Comparison of ENCODE assay signal across 1 cellular context in the genomic region with DNA sequence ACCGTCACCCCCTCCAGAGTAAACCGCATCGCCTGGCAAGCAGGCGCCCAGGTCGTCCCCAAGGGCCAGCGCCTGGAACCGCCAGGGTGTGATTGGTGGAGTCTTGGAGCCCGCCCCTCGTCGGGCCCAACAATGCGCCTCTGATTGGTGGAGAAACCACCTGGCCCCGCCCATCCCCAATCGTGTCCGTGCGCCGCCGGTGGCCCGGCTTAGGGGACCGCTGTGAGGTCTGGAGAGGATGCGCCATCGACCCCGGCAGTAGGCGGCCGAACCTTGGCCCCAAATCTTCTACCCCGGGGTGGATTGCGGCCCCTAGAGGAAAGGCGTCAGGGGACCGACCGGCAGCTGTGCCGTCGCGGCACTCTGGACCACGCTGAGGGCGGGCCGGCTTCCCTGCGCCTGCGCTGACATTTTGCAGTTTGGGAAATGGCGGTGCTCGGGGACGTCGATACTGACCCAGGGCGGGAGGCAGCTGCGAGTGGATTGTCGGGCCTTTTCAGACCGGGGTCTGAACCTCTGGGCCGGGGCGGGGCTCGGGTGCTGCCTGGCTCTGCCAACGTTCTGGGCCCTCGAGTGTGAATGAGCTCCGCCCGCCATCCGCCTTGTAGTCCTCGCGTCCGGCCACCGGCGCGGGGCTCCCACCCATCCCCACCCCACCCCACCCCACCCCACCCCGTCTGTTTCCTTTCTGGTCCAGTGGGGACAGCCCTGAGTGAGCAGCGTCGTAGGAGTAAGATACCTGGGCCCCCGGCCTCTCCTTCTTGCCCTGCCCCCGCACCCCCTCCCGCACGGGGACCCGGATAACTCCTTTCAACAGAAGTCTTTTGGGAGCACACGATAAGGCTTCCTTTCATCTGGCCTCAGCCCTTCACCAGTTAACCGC.
TF ChIP-seq lines count a peak whose summit lies in the region.

No MANE protein-coding gene starts in this region.

TF ChIP-seq in H1, 55 proteins besides CTCF, POLR2A, EP300 and RAD21:
- TF ChIP-seq CEBPB (IDR thresholded peaks at IDR 0.05; ENCODE audit: low read depth, low read length) (peak; percentile 19; the same call in 1 of the 2 replicates), POLR2AphosphoS5 (IDR thresholded peaks at IDR 0.05; ENCODE audit: low read depth, low read length) (peak; percentile 95), SP2 (IDR thresholded peaks at IDR 0.05; ENCODE audit: low read length) (peak; percentile 16; the same call in 1 of the 2 replicates), CHD2 (IDR thresholded peaks at IDR 0.05; ENCODE audit: low read length) (peak; percentile 36), KDM4A (IDR thresholded peaks at IDR 0.05; ENCODE audit: low read depth, low read length, severe bottlenecking) (peak; percentile 75), ZNF274 (IDR thresholded peaks at IDR 0.05; ENCODE audit: borderline replicate concordance, extremely low read depth, low read length) (no peak), MAX (IDR thresholded peaks at IDR 0.05) (peak; percentile 57; the same call in 1 of the 2 replicates), SP4 (IDR thresholded peaks at IDR 0.05; ENCODE audit: low read length) (no peak; the same call in 1 of the 2 replicates), TAF1 (IDR thresholded peaks at IDR 0.05; ENCODE audit: low read depth, low read length) (peak; percentile 71), TEAD4 (IDR thresholded peaks at IDR 0.05; ENCODE audit: low read depth, low read length) (peak; percentile 7), POU5F1 (IDR thresholded peaks at IDR 0.05; ENCODE audit: low read depth, low read length) (no peak), SP1 (IDR thresholded peaks at IDR 0.05; ENCODE audit: low read depth, low read length) (peak; percentile 45; the same call in 1 of the 2 replicates), PHF8 (conservative IDR thresholded peaks at IDR 0.05; ENCODE audit: low read depth, low read length) (peak; percentile 76), RXRA (IDR thresholded peaks at IDR 0.05; ENCODE audit: insufficient read depth, low read depth, low read length) (no peak), TBP (IDR thresholded peaks at IDR 0.05; ENCODE audit: low read depth, low read length) (peak; percentile 63; the same call in 1 of the 2 replicates), RBBP5 (IDR thresholded peaks at IDR 0.05; ENCODE audit: borderline replicate concordance, low read depth, low read length) (peak; percentile 80; the same call in 1 of the 2 replicates), CBX8 (IDR thresholded peaks at IDR 0.05; ENCODE audit: borderline replicate concordance, low read depth, low read length) (no peak), EGR1 (IDR thresholded peaks at IDR 0.05; ENCODE audit: borderline replicate concordance, low read depth, low read length) (no peak), CREB1 (IDR thresholded peaks at IDR 0.05) (peak; percentile 50; the same call in 1 of the 2 replicates), NRF1 (IDR thresholded peaks at IDR 0.05; ENCODE audit: low read depth, low read length) (peak; percentile 54), TAF7 (optimal IDR thresholded peaks at IDR 0.05; ENCODE audit: borderline replicate concordance, low read depth, low read length) (peak; percentile 73), YY1 (IDR thresholded peaks at IDR 0.05; ENCODE audit: low read depth, low read length) (peak; percentile 89), ASH2L (IDR thresholded peaks at IDR 0.05; ENCODE audit: low read length) (peak; percentile 59), BRCA1 (IDR thresholded peaks at IDR 0.05; ENCODE audit: low read depth, low read length) (no peak)
- TF ChIP-seq, protein P1, sequence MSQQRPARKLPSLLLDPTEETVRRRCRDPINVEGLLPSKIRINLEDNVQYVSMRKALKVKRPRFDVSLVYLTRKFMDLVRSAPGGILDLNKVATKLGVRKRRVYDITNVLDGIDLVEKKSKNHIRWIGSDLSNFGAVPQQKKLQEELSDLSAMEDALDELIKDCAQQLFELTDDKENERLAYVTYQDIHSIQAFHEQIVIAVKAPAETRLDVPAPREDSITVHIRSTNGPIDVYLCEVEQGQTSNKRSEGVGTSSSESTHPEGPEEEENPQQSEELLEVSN (IDR thresholded peaks at IDR 0.05): peak; percentile 55; the same call in 1 of the 2 replicates
- TF ChIP-seq, protein P2, sequence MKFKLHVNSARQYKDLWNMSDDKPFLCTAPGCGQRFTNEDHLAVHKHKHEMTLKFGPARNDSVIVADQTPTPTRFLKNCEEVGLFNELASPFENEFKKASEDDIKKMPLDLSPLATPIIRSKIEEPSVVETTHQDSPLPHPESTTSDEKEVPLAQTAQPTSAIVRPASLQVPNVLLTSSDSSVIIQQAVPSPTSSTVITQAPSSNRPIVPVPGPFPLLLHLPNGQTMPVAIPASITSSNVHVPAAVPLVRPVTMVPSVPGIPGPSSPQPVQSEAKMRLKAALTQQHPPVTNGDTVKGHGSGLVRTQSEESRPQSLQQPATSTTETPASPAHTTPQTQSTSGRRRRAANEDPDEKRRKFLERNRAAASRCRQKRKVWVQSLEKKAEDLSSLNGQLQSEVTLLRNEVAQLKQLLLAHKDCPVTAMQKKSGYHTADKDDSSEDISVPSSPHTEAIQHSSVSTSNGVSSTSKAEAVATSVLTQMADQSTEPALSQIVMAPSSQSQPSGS (IDR thresholded peaks at IDR 0.05; ENCODE audit: low read length): no peak
